Comparison of ENCODE assay signal across 17 cellular contexts in the genomic region with DNA sequence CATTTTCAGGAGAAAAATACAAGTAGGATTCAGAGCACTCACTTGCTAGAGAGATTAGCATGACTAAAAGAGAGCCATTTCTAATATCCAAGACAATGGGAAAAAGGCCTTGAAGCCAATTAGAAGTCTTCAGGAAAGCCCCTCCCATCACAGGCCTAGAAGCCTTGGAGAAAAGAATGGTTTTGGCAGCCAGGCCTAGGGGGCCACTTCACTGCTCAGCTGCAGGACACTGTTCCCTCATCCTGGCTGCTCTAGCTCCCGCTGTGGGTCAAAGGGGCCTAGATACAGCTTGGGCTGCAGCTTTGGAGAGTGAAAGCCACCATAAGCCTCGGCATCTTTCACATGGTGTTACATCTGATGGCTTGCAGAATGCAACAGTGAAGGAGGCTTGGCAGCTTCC.
"Had no signal": no experiment of that assay in that cellular context is flagged by ENCODE, and none has a peak within 500 bp of the region (broad histone marks: within the 10 kb centered on the region; RNA-seq: fewer than 3 reads in every experiment).

No MANE protein-coding gene starts in this region.

- H3K4me1 ChIP-seq: gastrocnemius medialis had no signal

- DNase-seq: effector memory CD4-positive, alpha-beta T cell; gastrocnemius medialis; heart right ventricle; hypothalamus; islet precursor cell; mammary epithelial cell; natural killer cell; stimulated activated CD4-positive, alpha-beta T cell treated with anti-CD3 and anti-CD28 coated beads, Interleukin-2, amount 100 ng/mL, for 24 hours; stimulated activated naive CD4-positive, alpha-beta T cell; stomach; substantia nigra; trophoblast cell had no signal

- H3K9me3 ChIP-seq: esophagus muscularis mucosa, gastrocnemius medialis, stomach had no signal

- H3K36me3 ChIP-seq: esophagus muscularis mucosa, gastrocnemius medialis, heart right ventricle, stomach had no signal

- H3K4me3 ChIP-seq: esophagus muscularis mucosa, gastrocnemius medialis, heart right ventricle, skin epidermis, stomach had no signal

- H3K27ac ChIP-seq: epithelial cell of prostate, esophagus muscularis mucosa, gastrocnemius medialis, skin epidermis, stomach had no signal

- H3K27me3 ChIP-seq: esophagus muscularis mucosa, gastrocnemius medialis, heart right ventricle, stomach had no signal

- ATAC-seq: gastrocnemius medialis, heart right ventricle, left lobe of liver, natural killer cell, sciatic nerve had no signal
